ENCODE assay signal across 8 cellular contexts in genomic region chr20:10501377-10501776, GRCh38.
DNase-seq lines count a peak whose midpoint lies in the region; ATAC-seq and TF ChIP-seq lines count a peak whose summit lies in the region.

No MANE protein-coding gene starts in this region.

- ATAC-seq in GM21447 (IDR thresholded peaks at IDR 0.05; ENCODE audit: unreplicated experiment), result peak; percentile 37

- peaks cover 14% of the 10 kb centered on the region for H3K4me1 ChIP-seq in prostate gland (replicated peaks)

- no peaks in the 10 kb centered on the region for H3K9me3 ChIP-seq in prostate gland

- H3K27me3 Mint-ChIP-seq in chondrocyte (ENCODE audit: low read depth), result no peaks in the 10 kb centered on the region

- intact Hi-C loops in prostate gland (cut with DNase I), result no loop called here
- intact Hi-C loops in posterior vena cava (cut with DNase I), result no loop called here

- no peak overlapping the region for H3K4me3 ChIP-seq in prostate gland

- TF ChIP-seq CTCF in chondrocyte (IDR thresholded peaks at IDR 0.05) (no peak), prostate gland (IDR thresholded peaks at IDR 0.05) (no peak)

- H3K27ac Mint-ChIP-seq in chondrocyte (ENCODE audit: unreplicated experiment), result no peak overlapping the region

- H3K27ac ChIP-seq in prostate gland, result no peak overlapping the region

- no peak for TF ChIP-seq POLR2A in prostate gland (IDR thresholded peaks at IDR 0.05)

- H3K36me3 ChIP-seq in prostate gland, result no peaks in the 10 kb centered on the region

- H3K4me3 Mint-ChIP-seq in chondrocyte (ENCODE audit: unreplicated experiment), result peak overlapping the region; percentile 2

- H3K27me3 ChIP-seq in prostate gland (replicated peaks; ENCODE audit: insufficient read depth), result no peaks in the 10 kb centered on the region

- no peaks in the 10 kb centered on the region for H3K9me3 Mint-ChIP-seq in chondrocyte (ENCODE audit: low read depth)

- peaks cover 29% of the 10 kb centered on the region for H3K4me1 Mint-ChIP-seq in chondrocyte (ENCODE audit: low read depth)

- no peaks in the 10 kb centered on the region for H3K36me3 Mint-ChIP-seq in chondrocyte (ENCODE audit: low read depth)

- WGBS in prostate gland, result 45% methylated on average over 3 of the region's 3 CpGs

- peak; percentile 63 for DNase-seq in RPMI7951 (ENCODE audit: low read depth)
- no peak for DNase-seq in chondrocyte (ENCODE audit: low spot score)
- DNase-seq in prostate gland (ENCODE audit: low spot score), result peak; percentile 60
- no peak for DNase-seq in cortex of kidney (lab: John Stamatoyannopoulos, UW)
- DNase-seq in effector CD4-positive, alpha-beta T cell, result no peak
- DNase-seq in NCI-H2227 (lab: John Stamatoyannopoulos, UW; ENCODE audit: unreplicated experiment), result no peak
- DNase-seq in posterior vena cava (ENCODE audit: low spot score), result no peak

Comparison
In these comparisons a context has a peak if more than half of its experiments do, and no peak if none do; other contexts are left out.
1. DNase-seq: peak in RPMI7951 (single experiment) and prostate gland (single experiment); none in chondrocyte (single experiment), cortex of kidney (single experiment), effector CD4-positive, alpha-beta T cell (single experiment), NCI-H2227 (single experiment) and posterior vena cava (single experiment).